In the genomic region with DNA sequence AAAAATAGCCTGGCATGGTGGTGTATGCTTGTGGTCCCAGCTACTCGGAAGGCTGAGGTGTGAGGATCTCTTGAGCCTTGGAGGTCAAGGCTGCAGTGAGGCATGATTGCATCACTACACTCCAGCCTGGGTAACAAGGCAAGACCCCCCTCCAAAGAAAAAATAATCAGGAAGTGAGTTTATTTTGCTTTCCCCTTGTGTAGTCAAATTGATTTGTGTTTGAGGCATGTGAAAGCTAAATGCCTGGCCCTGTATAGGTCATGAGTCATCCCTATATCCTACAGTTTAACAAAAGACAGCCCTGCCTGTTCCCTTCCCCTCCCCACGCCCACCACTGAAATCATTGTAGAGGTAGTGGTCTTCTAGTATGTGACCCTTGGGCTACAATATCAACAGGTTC, we compare ENCODE assay signal across 1 cellular context.
TF ChIP-seq lines count a peak whose summit lies in the region.

No MANE protein-coding gene starts in this region.

TF ChIP-seq in SK-N-SH, 30 proteins besides CTCF, POLR2A, EP300 and RAD21 (continued from another document):
- TF ChIP-seq FOXM1 (IDR thresholded peaks at IDR 0.05; ENCODE audit: low read depth), result no peak
- no peak for TF ChIP-seq POLR2AphosphoS5 (IDR thresholded peaks at IDR 0.05; ENCODE audit: low read depth, low read length)
- TF ChIP-seq, protein P1, sequence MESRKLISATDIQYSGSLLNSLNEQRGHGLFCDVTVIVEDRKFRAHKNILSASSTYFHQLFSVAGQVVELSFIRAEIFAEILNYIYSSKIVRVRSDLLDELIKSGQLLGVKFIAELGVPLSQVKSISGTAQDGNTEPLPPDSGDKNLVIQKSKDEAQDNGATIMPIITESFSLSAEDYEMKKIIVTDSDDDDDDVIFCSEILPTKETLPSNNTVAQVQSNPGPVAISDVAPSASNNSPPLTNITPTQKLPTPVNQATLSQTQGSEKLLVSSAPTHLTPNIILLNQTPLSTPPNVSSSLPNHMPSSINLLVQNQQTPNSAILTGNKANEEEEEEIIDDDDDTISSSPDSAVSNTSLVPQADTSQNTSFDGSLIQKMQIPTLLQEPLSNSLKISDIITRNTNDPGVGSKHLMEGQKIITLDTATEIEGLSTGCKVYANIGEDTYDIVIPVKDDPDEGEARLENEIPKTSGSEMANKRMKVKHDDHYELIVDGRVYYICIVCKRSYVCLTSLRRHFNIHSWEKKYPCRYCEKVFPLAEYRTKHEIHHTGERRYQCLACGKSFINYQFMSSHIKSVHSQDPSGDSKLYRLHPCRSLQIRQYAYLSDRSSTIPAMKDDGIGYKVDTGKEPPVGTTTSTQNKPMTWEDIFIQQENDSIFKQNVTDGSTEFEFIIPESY (IDR thresholded peaks at IDR 0.05; ENCODE audit: borderline replicate concordance, low read depth), result 0 out of 2 replicates have a peak, but pooled peaks have one; percentile 48
- TF ChIP-seq TEAD4 (IDR thresholded peaks at IDR 0.05; ENCODE audit: borderline replicate concordance, insufficient read depth), result peak; percentile 46; the same call in 1 of the 2 replicates
- TF ChIP-seq, protein P2, sequence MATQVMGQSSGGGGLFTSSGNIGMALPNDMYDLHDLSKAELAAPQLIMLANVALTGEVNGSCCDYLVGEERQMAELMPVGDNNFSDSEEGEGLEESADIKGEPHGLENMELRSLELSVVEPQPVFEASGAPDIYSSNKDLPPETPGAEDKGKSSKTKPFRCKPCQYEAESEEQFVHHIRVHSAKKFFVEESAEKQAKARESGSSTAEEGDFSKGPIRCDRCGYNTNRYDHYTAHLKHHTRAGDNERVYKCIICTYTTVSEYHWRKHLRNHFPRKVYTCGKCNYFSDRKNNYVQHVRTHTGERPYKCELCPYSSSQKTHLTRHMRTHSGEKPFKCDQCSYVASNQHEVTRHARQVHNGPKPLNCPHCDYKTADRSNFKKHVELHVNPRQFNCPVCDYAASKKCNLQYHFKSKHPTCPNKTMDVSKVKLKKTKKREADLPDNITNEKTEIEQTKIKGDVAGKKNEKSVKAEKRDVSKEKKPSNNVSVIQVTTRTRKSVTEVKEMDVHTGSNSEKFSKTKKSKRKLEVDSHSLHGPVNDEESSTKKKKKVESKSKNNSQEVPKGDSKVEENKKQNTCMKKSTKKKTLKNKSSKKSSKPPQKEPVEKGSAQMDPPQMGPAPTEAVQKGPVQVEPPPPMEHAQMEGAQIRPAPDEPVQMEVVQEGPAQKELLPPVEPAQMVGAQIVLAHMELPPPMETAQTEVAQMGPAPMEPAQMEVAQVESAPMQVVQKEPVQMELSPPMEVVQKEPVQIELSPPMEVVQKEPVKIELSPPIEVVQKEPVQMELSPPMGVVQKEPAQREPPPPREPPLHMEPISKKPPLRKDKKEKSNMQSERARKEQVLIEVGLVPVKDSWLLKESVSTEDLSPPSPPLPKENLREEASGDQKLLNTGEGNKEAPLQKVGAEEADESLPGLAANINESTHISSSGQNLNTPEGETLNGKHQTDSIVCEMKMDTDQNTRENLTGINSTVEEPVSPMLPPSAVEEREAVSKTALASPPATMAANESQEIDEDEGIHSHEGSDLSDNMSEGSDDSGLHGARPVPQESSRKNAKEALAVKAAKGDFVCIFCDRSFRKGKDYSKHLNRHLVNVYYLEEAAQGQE (IDR thresholded peaks at IDR 0.05; ENCODE audit: low read depth, low read length), result no peak
- TF ChIP-seq, protein P3, sequence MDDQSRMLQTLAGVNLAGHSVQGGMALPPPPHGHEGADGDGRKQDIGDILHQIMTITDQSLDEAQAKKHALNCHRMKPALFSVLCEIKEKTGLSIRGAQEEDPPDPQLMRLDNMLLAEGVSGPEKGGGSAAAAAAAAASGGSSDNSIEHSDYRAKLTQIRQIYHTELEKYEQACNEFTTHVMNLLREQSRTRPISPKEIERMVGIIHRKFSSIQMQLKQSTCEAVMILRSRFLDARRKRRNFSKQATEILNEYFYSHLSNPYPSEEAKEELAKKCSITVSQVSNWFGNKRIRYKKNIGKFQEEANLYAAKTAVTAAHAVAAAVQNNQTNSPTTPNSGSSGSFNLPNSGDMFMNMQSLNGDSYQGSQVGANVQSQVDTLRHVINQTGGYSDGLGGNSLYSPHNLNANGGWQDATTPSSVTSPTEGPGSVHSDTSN (IDR thresholded peaks at IDR 0.05), result peak; percentile 93
